In genomic region chr10:98361131-98361633, GRCh38 we compare ENCODE assay signal across 9 cellular contexts.
A peak's percentile ranks its signal among the peaks of the same experiment; 100 is the strongest.
DNase-seq lines count a peak whose midpoint lies in the region; ATAC-seq, FAIRE-seq and TF ChIP-seq lines count a peak whose summit lies in the region.
"Had no signal": no experiment of that assay in that cellular context is flagged by ENCODE, and none has a peak within 500 bp of the region (broad histone marks: within the 10 kb centered on the region; RNA-seq: fewer than 3 reads in every experiment).

No MANE protein-coding gene starts in this region.

- ATAC-seq in GM19452 (IDR thresholded peaks at IDR 0.05; ENCODE audit: unreplicated experiment) (peak; percentile 96), HG03520 (IDR thresholded peaks at IDR 0.05; ENCODE audit: unreplicated experiment) (peak; percentile 89)
- ATAC-seq: Panc1 had no signal

- no peak for TF ChIP-seq CTCF in D721Med (IDR thresholded peaks at IDR 0.05; ENCODE audit: insufficient read depth, missing control alignments)

- FAIRE-seq in D721Med (lab: Jason Lieb, UNC), result no peak

- DNase-seq in DMS 273 (lab: John Stamatoyannopoulos, UW; ENCODE audit: unreplicated experiment) (peak; percentile 79), globus pallidus (ENCODE audit: low spot score) (peak; percentile 58), putamen (ENCODE audit: low spot score) (peak; percentile 38), NOMO-1 (lab: John Stamatoyannopoulos, UW; ENCODE audit: unreplicated experiment in 2 of 2) (no peak), D721Med (ENCODE audit: insufficient read length, low spot score) (no peak)
- DNase-seq in activated T-cell treated with anti-CD3 and anti-CD28 coated beads, Interleukin-2, amount 50 U/mL, for 48 hours, result peak; percentile 39 to 53

Comparison
In these comparisons a context has a peak if more than half of its experiments do, and no peak if none do; other contexts are left out.
1. DNase-seq: peak in DMS 273 (single experiment), activated T-cell treated with anti-CD3 and anti-CD28 coated beads, Interleukin-2, amount 50 U/mL, for 48 hours (2 of 2), globus pallidus (single experiment) and putamen (single experiment); none in NOMO-1 (0 of 2) and D721Med (single experiment).